8 cellular contexts compared by ENCODE assay signal in genomic region chr16:31142109-31143035, GRCh38. TPM values are rescaled to one million over a fixed set of nuclear protein-coding genes. Genes with fewer than 3 reads are reported as not detected.
DNase-seq lines count a peak whose midpoint lies in the region; ATAC-seq and TF ChIP-seq lines count a peak whose summit lies in the region.

No MANE protein-coding gene starts in this region.

- 0 out of 2 replicates have a peak, but pooled peaks have one; percentile 24 for TF ChIP-seq POLR2A in IMR-90 (IDR thresholded peaks at IDR 0.05; ENCODE audit: low read depth, low read length)

- peak overlapping the region; percentile 41 for H3K14ac ChIP-seq in IMR-90 (replicated peaks; ENCODE audit: low read depth, low read length)

- ATAC-seq in GM21529 (IDR thresholded peaks at IDR 0.05; ENCODE audit: unreplicated experiment) (peak; percentile 83), IMR-90 (ENCODE audit: low read depth) (peak; percentile 98)

- H3K4me1 ChIP-seq in IMR-90 (ENCODE audit: control insufficient read depth, insufficient read depth, low read length), result peaks cover 16% of the 10 kb centered on the region
- H3K4me1 ChIP-seq in OCI-LY3 (ENCODE audit: low read length), result peaks cover 12% of the 10 kb centered on the region

- CTCF ChIA-PET in IMR-90 (lab: Yijun Ruan, JAX), result interaction anchor here (0.7 to 2.2 kb wide), 21 partner anchors 10 to 327 kb away, joined by 3 to 13 read pairs (median 3); partner anchors contain the start of genes KAT8, VKORC1 and ZNF843

- peak overlapping the region; percentile 93 for H2AK9ac ChIP-seq in IMR-90 (replicated peaks; ENCODE audit: low read depth, low read length, poor library complexity)

- no peak overlapping the region for H2BK15ac ChIP-seq in IMR-90 (ENCODE audit: low read depth, low read length)

- H3K4ac ChIP-seq in IMR-90 (ENCODE audit: low read depth, low read length), result peak overlapping the region; percentile 80; the same call in 1 of the 2 replicates

- peak overlapping the region; percentile 79 for H2BK5ac ChIP-seq in IMR-90 (ENCODE audit: low read depth, low read length, poor library complexity, severe bottlenecking)

- H3K18ac ChIP-seq in IMR-90 (ENCODE audit: low read depth, low read length), result 0 out of 2 replicates have a peak overlapping the region, but pooled peaks have one; percentile 16

- TF ChIP-seq RAD21 in IMR-90 (IDR thresholded peaks at IDR 0.05; ENCODE audit: low read length), result peak; percentile 84

- peak overlapping the region; percentile 72; the same call in 1 of the 2 replicates for H3K23ac ChIP-seq in IMR-90 (ENCODE audit: low read depth, low read length)

- peak overlapping the region; percentile 35 for H3K56ac ChIP-seq in IMR-90 (ENCODE audit: extremely low read depth, insufficient read depth, low read length)

- no TSS peak for BruUV-seq in IMR-90 (replicated peaks; lab: Mats Ljungman, UMichigan)

- H3K27ac ChIP-seq in IMR-90 (ENCODE audit: insufficient read depth, low read length) (peak overlapping the region; percentile 74), OCI-LY3 (ENCODE audit: low read length) (peak overlapping the region; percentile 40), epithelial cell of prostate (peak overlapping the region; percentile 86)

- peak overlapping the region; percentile 49 for H3K4me3 ChIP-seq in IMR-90 (ENCODE audit: insufficient read depth, low read depth, low read length)
- peak overlapping the region; percentile 78 for H3K4me3 ChIP-seq in OCI-LY3 (ENCODE audit: low read length)

- H3K9me3 ChIP-seq in IMR-90 (ENCODE audit: control insufficient read depth, insufficient read depth, low read length), result no peaks in the 10 kb centered on the region
- no peaks in the 10 kb centered on the region for H3K9me3 ChIP-seq in OCI-LY3 (ENCODE audit: insufficient read depth, low read length)

- H3K27me3 ChIP-seq in IMR-90 (ENCODE audit: control insufficient read depth, insufficient read depth, low read length), result peaks cover 10% of the 10 kb centered on the region
- peaks cover 7% of the 10 kb centered on the region for H3K27me3 ChIP-seq in OCI-LY3 (ENCODE audit: low read depth, low read length)

- H3K4me2 ChIP-seq in IMR-90 (ENCODE audit: low read depth, low read length), result peak overlapping the region; percentile 87
- H3K4me2 ChIP-seq in OCI-LY3 (ENCODE audit: low read length), result peak overlapping the region; percentile 87

- H3K9ac ChIP-seq in IMR-90 (ENCODE audit: low read depth, low read length), result peak overlapping the region; percentile 42; the same call in 1 of the 2 replicates
- peak overlapping the region; percentile 63 for H3K9ac ChIP-seq in OCI-LY3 (ENCODE audit: low read length)

- no peak overlapping the region for H2BK20ac ChIP-seq in IMR-90 (ENCODE audit: low read depth, low read length)

- H2AK5ac ChIP-seq in IMR-90 (ENCODE audit: low read depth, low read length), result no peak overlapping the region

- no peaks in the 10 kb centered on the region; the same call in 1 of the 2 replicates for H4K20me1 ChIP-seq in IMR-90 (ENCODE audit: insufficient read depth, low read length)
- H4K20me1 ChIP-seq in OCI-LY3 (ENCODE audit: insufficient read depth, low read length), result no peaks in the 10 kb centered on the region

- H3K9me1 ChIP-seq in IMR-90 (ENCODE audit: insufficient read depth, low read length), result peaks cover 8% of the 10 kb centered on the region; the same call in 1 of the 2 replicates

- intact Hi-C loops in IMR-90 (cut with micrococcal nuclease), result loop anchor here (1.0 to 2.0 kb wide), 4 partner anchors 26 to 185 kb away; partner anchors contain the start of genes HSD3B7, KAT8, SETD1A and VKORC1

- WGBS in IMR-90 (ENCODE audit: extremely low coverage in 2 of 2, insufficient read length in 1 of 2), 2 experiments, result 0% methylated on average over 22 of the region's 92 CpGs; no CpG with 5 or more reads in 1 of the 2 experiments

- H3K36me3 ChIP-seq in IMR-90 (ENCODE audit: control insufficient read depth, insufficient read depth, low read length) (no peaks in the 10 kb centered on the region), OCI-LY3 (replicated peaks; ENCODE audit: low read depth, low read length) (no peaks in the 10 kb centered on the region)

- in situ Hi-C loops in IMR-90 (cut with MboI; ENCODE audit: low sequenced_read_pairs), result no loop called here

- H2BK120ac ChIP-seq in IMR-90 (ENCODE audit: low read depth, low read length), result no peak overlapping the region

- peak overlapping the region; percentile 42 for H4K5ac ChIP-seq in IMR-90 (ENCODE audit: low read depth, low read length)

- no peaks in the 10 kb centered on the region for H3K79me2 ChIP-seq in OCI-LY3 (ENCODE audit: low read length)

- H2AFZ ChIP-seq in IMR-90 (replicated peaks; ENCODE audit: low read length, poor library complexity) (peak overlapping the region; percentile 95), OCI-LY3 (ENCODE audit: low read depth, low read length) (peak overlapping the region; percentile 73)

- peaks cover 0 to 7% of the 10 kb centered on the region in 2 experiments; a peak in 1 of 4 replicates for H3K79me1 ChIP-seq in IMR-90 (ENCODE audit: low read depth in 1 of 2, low read length in 2 of 2)

- peak overlapping the region; percentile 26; the same call in 1 of the 2 replicates for H4K91ac ChIP-seq in IMR-90 (ENCODE audit: insufficient read depth, low read depth, low read length)

- peak overlapping the region; percentile 55 to 93 for H4K8ac ChIP-seq in IMR-90 (ENCODE audit: low read depth in 2 of 2, low read length in 2 of 2)

- dilution Hi-C loops in IMR-90 (cut with HindIII; ENCODE audit: low sequenced_read_pairs, unreplicated experiment), result no loop called here

- peak; percentile 96 for DNase-seq in DMS114 treated with DMSO at 0.1 percent for 48 hours (lab: John Stamatoyannopoulos, UW; ENCODE audit: unreplicated experiment)
- DNase-seq in IMR-90, result peak; percentile 98
- DNase-seq in activated T-cell treated with anti-CD3 and anti-CD28 coated beads for 24 hours (ENCODE audit: low read depth), result peak; percentile 98
- DNase-seq in epithelial cell of prostate (ENCODE audit: low read depth, low spot score), result peak; percentile 81
- peak; percentile 99 for DNase-seq in mucosa of gallbladder (ENCODE audit: low spot score)
- peak; percentile 97 for DNase-seq in stimulated activated CD8-positive, alpha-beta memory T cell treated with anti-CD3 and anti-CD28 coated beads, Interleukin-4, amount 100 ng/mL, for 24 hours (ENCODE audit: low read depth)

- POLR2A ChIA-PET in IMR-90 (lab: Charles Lee; ENCODE audit: unreplicated experiment), result interaction anchor here (0.6 to 1.8 kb wide), 4 partner anchors 25 to 192 kb away, joined by 3 to 9 read pairs (median 6); partner anchors contain the start of genes FUS, HSD3B7 and KAT8

- peak; percentile 98 for TF ChIP-seq CTCF in IMR-90 (conservative IDR thresholded peaks at IDR 0.05; ENCODE audit: low read depth, low read length)
- TF ChIP-seq CTCF in OCI-LY3 (IDR thresholded peaks at IDR 0.05; ENCODE audit: low read depth, low read length), result peak; percentile 80

TF ChIP-seq in IMR-90, 13 proteins besides CTCF, POLR2A, EP300 and RAD21 (continues in another document):
- TF ChIP-seq FOS (IDR thresholded peaks at IDR 0.05; ENCODE audit: low read depth, low read length), result no peak
- peak; percentile 81 for TF ChIP-seq SMC3 (IDR thresholded peaks at IDR 0.05; ENCODE audit: low read depth, low read length)
- no peak for TF ChIP-seq CHD1 (IDR thresholded peaks at IDR 0.05; ENCODE audit: low read depth, low read length)
- no peak for TF ChIP-seq NFE2L2 (IDR thresholded peaks at IDR 0.05; ENCODE audit: low read depth, low read length)
- TF ChIP-seq MXI1 (IDR thresholded peaks at IDR 0.05; ENCODE audit: borderline replicate concordance, low read depth, low read length), result peak; percentile 90
- TF ChIP-seq MAFK (IDR thresholded peaks at IDR 0.05; ENCODE audit: low read depth, low read length), result no peak
- TF ChIP-seq, protein P1, sequence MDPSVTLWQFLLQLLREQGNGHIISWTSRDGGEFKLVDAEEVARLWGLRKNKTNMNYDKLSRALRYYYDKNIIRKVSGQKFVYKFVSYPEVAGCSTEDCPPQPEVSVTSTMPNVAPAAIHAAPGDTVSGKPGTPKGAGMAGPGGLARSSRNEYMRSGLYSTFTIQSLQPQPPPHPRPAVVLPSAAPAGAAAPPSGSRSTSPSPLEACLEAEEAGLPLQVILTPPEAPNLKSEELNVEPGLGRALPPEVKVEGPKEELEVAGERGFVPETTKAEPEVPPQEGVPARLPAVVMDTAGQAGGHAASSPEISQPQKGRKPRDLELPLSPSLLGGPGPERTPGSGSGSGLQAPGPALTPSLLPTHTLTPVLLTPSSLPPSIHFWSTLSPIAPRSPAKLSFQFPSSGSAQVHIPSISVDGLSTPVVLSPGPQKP (IDR thresholded peaks at IDR 0.05; ENCODE audit: borderline replicate concordance, low read depth, low read length), result no peak
- no peak for TF ChIP-seq RFX5 (IDR thresholded peaks at IDR 0.05; ENCODE audit: low read depth, low read length)
- no peak for TF ChIP-seq RCOR1 (IDR thresholded peaks at IDR 0.05; ENCODE audit: insufficient replicate concordance, low read length)
- peak; percentile 95 for TF ChIP-seq MAZ (IDR thresholded peaks at IDR 0.05; ENCODE audit: borderline replicate concordance, low read depth, low read length)

RNA-seq across cellular contexts. Expression of gene PRSS8, which starts 6.8 kb away (rescaled TPM):
- total RNA-seq in IMR-90 (2012; rRNA removed) (not detected in 2 replicates), mucosa of gallbladder (312 TPM)
- 0.10 TPM in 1 of 2 replicates, not detected in the other for polyA plus RNA-seq in IMR-90 (2012; rRNA removed)
- polyA plus RNA-seq in IMR-90 (2012; cell fraction: cytosol; rRNA removed), result not detected in 2 replicates
- 0.06 and 0.09 TPM in 2 replicates for polyA plus RNA-seq in IMR-90 (2012; cell fraction: nucleus; rRNA removed; ENCODE audit: low replicate concordance)

RNA-seq across cellular contexts. Expression of gene PRSS36, which starts 7.5 kb away (rescaled TPM):
- total RNA-seq in IMR-90 (2012; rRNA removed) (under 0.01 and 0.18 TPM in 2 replicates), mucosa of gallbladder (5.7 TPM)
- polyA plus RNA-seq in IMR-90 (2012; rRNA removed), result 0.55 and 0.72 TPM in 2 replicates
- 0.24 and 0.27 TPM in 2 replicates for polyA plus RNA-seq in IMR-90 (2012; cell fraction: cytosol; rRNA removed)
- 0.28 and 0.31 TPM in 2 replicates for polyA plus RNA-seq in IMR-90 (2012; cell fraction: nucleus; rRNA removed; ENCODE audit: low replicate concordance)

RNA-seq across cellular contexts. Expression of gene KAT8, which starts 24.9 kb away (rescaled TPM):
- total RNA-seq in IMR-90 (2012; rRNA removed), result 18.9 and 19.4 TPM in 2 replicates
- 27.4 and 28.4 TPM in 2 replicates for polyA plus RNA-seq in IMR-90 (2012; rRNA removed)
- 20.8 and 21.6 TPM in 2 replicates for polyA plus RNA-seq in IMR-90 (2012; cell fraction: cytosol; rRNA removed)
- polyA plus RNA-seq in IMR-90 (2012; cell fraction: nucleus; rRNA removed; ENCODE audit: low replicate concordance), result 55.3 and 65.5 TPM in 2 replicates
- total RNA-seq in mucosa of gallbladder, result 67.2 TPM

RNA-seq across cellular contexts. Expression of gene BCKDK, which starts 34.2 kb away (rescaled TPM):
- total RNA-seq in IMR-90 (2012; rRNA removed) (24.4 and 26.0 TPM in 2 replicates), mucosa of gallbladder (49.6 TPM)
- polyA plus RNA-seq in IMR-90 (2012; rRNA removed), result 79.3 and 89.7 TPM in 2 replicates
- polyA plus RNA-seq in IMR-90 (2012; cell fraction: cytosol; rRNA removed), result 78.8 and 105 TPM in 2 replicates
- polyA plus RNA-seq in IMR-90 (2012; cell fraction: nucleus; rRNA removed; ENCODE audit: low replicate concordance), result 56.0 and 112 TPM in 2 replicates

RNA-seq across cellular contexts. Expression of gene FUS, which starts 37.6 kb away (rescaled TPM):
- total RNA-seq in IMR-90 (2012; rRNA removed), result 42.8 and 51.9 TPM in 2 replicates
- 313 and 340 TPM in 2 replicates for polyA plus RNA-seq in IMR-90 (2012; rRNA removed)
- polyA plus RNA-seq in IMR-90 (2012; cell fraction: cytosol; rRNA removed), result 300 TPM in 2 replicates
- polyA plus RNA-seq in IMR-90 (2012; cell fraction: nucleus; rRNA removed; ENCODE audit: low replicate concordance), result 536 and 692 TPM in 2 replicates
- total RNA-seq in mucosa of gallbladder, result 208 TPM

Comparison
In these comparisons a context has a peak if more than half of its experiments do, and no peak if none do; other contexts are left out.
1. Peak in every context shown above with its lines: DNase-seq, ATAC-seq, H3K4me3 ChIP-seq and H3K27ac ChIP-seq.
2. RNA of gene PRSS8, which starts 6.8 kb away (total RNA-seq): 312 TPM in mucosa of gallbladder (single experiment); not detected in IMR-90; every median in the first group is over 100 times any median in the second.